Comparison of ENCODE assay signal across 1 cellular context in genomic region chr5:16736158-16736994, GRCh38.
TF ChIP-seq lines count a peak whose summit lies in the region.

No MANE protein-coding gene starts in this region.

TF ChIP-seq in SK-N-SH treated with all-trans-retinoic acid at 6 μM for 48 hours, 23 proteins besides CTCF, POLR2A, EP300 and RAD21 (continued from another document):
- no peak for TF ChIP-seq CREB5 (CRISPR knock-in tag; IDR thresholded peaks at IDR 0.05; ENCODE audit: low read depth)
- TF ChIP-seq ZFP30 (CRISPR knock-in tag; IDR thresholded peaks at IDR 0.05): no peak
- no peak for TF ChIP-seq ZC3H10 (CRISPR knock-in tag; IDR thresholded peaks at IDR 0.05)
- no peak for TF ChIP-seq ARNTL (CRISPR knock-in tag; IDR thresholded peaks at IDR 0.05; ENCODE audit: borderline replicate concordance, low read depth)
- TF ChIP-seq ZNF565 (CRISPR knock-in tag; conservative IDR thresholded peaks at IDR 0.05; ENCODE audit: low read depth): no peak
- TF ChIP-seq ZFP3 (CRISPR knock-in tag; IDR thresholded peaks at IDR 0.05): no peak
- no peak for TF ChIP-seq TCF4 (CRISPR knock-in tag; IDR thresholded peaks at IDR 0.05; ENCODE audit: borderline replicate concordance)
- no peak for TF ChIP-seq ISL1 (CRISPR knock-in tag; IDR thresholded peaks at IDR 0.05)
- TF ChIP-seq PPARA (CRISPR knock-in tag; IDR thresholded peaks at IDR 0.05; ENCODE audit: borderline replicate concordance): no peak
- TF ChIP-seq TOX (CRISPR knock-in tag; IDR thresholded peaks at IDR 0.05; ENCODE audit: borderline replicate concordance): no peak
